9 cellular contexts compared by ENCODE assay signal in the genomic region with DNA sequence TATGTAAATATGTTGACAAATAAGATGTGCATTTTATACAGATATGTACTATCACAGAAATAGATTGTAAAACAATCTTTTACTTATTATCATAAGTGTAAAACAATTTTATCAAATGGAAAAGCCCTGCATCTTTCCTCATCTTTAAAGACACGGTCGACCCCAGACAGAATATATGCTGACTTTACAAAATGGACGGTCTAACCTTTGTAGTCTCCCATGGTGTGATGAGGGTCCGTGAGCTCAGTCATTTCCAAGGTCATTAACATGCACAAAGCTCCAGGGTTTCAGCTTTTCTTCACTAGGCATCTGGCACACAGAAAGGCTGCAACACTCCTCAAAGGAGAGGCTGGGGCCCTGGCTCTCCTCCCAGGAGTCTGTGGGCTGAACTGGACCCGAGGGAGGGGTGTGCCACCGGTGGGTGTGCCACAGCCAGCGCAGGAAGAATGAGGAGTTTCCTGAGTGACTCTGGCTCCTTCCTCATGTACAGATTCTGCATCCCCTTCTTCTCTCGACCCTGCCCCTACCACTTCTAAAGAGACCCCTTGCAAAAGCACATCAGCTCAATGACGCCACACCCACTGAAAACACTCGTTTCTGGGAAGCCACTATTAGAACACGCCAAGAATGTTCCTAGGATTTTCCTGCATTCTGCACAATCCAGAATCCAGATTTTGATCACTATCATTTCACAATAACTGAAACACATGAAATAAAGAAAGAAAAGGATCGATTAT. TPM values are rescaled to one million over a fixed set of nuclear protein-coding genes. Genes with fewer than 3 reads are reported as not detected.
DNase-seq lines count a peak whose midpoint lies in the region; ATAC-seq and TF ChIP-seq lines count a peak whose summit lies in the region.
"Had no signal": no experiment of that assay in that cellular context is flagged by ENCODE, and none has a peak within 500 bp of the region (broad histone marks: within the 10 kb centered on the region; RNA-seq: fewer than 3 reads in every experiment).

No MANE protein-coding gene starts in this region.

- H3K4me3 ChIP-seq in mesenchymal stem cell (ENCODE audit: insufficient read depth in 1 of 2, low read depth in 1 of 2, low read length in 2 of 2) (peak overlapping the region in 1 of 2 experiments; percentile 60), tibial artery (peak overlapping the region; percentile 17 to 21)

- WGBS in mesenchymal stem cell = 78% methylated on average over 11 of the region's 12 CpGs

- H3K23ac ChIP-seq in mesenchymal stem cell (ENCODE audit: low read length in 2 of 2) = no peak overlapping the region

- no peak overlapping the region for H3K14ac ChIP-seq in mesenchymal stem cell (ENCODE audit: low read length in 2 of 2)

- no peak overlapping the region for H3K18ac ChIP-seq in mesenchymal stem cell (ENCODE audit: low read depth in 1 of 2, low read length in 2 of 2)

- H2BK120ac ChIP-seq in mesenchymal stem cell (ENCODE audit: low read depth, low read length) = no peak overlapping the region

- H2AK5ac ChIP-seq in mesenchymal stem cell (ENCODE audit: low read length, severe bottlenecking) = no peak overlapping the region

- H2BK5ac ChIP-seq in mesenchymal stem cell (ENCODE audit: low read depth, low read length, poor library complexity, severe bottlenecking) = peak overlapping the region; percentile 39

- no peak overlapping the region for H3K4ac ChIP-seq in mesenchymal stem cell (ENCODE audit: low read depth in 1 of 2, low read length in 2 of 2)

- H3K9ac ChIP-seq in mesenchymal stem cell (ENCODE audit: low read length) = peak overlapping the region; percentile 77

- H3K9me3 Mint-ChIP-seq in endothelial cell (ENCODE audit: unreplicated experiment) = no peaks in the 10 kb centered on the region
- H3K9me3 Mint-ChIP-seq in stimulated activated memory B cell treated with anti-CD40 and anti-IgM and Interleukin-4, amounts not matched to agents 10 μg/mL and 1 μg/mL and 100 μg/mL, for 72 hours = no peaks in the 10 kb centered on the region

- H3K27ac ChIP-seq in mesenchymal stem cell (ENCODE audit: low read length, poor library complexity, severe bottlenecking) (peak overlapping the region; percentile 74), tibial artery (peak overlapping the region; percentile 28 to 61)

- peak overlapping the region; percentile 26 for H3K27ac Mint-ChIP-seq in endothelial cell (ENCODE audit: unreplicated experiment)
- no peak overlapping the region for H3K27ac Mint-ChIP-seq in stimulated activated memory B cell treated with anti-CD40 and anti-IgM and Interleukin-4, amounts not matched to agents 10 μg/mL and 1 μg/mL and 100 μg/mL, for 72 hours
- H3K27ac Mint-ChIP-seq: activated CD8-positive, alpha-beta memory T cell treated with anti-CD3 and anti-CD28 coated beads, Interleukin-2, amount 10 ng/mL, durations not matched to agents 7 days and 5 days had no signal

- no peak for ATAC-seq in HG02852 (IDR thresholded peaks at IDR 0.05; ENCODE audit: unreplicated experiment)
- ATAC-seq in stimulated activated memory B cell treated with anti-CD40 and anti-IgM and Interleukin-4, amounts not matched to agents 10 μg/mL and 1 μg/mL and 100 μg/mL, for 72 hours = no peak
- ATAC-seq: activated CD8-positive, alpha-beta memory T cell treated with anti-CD3 and anti-CD28 coated beads, Interleukin-2, amount 10 ng/mL, durations not matched to agents 7 days and 5 days had no signal

- H3K4me1 ChIP-seq in mesenchymal stem cell (ENCODE audit: control insufficient read depth, insufficient read depth, low read depth, low read length) (peaks cover 14% of the 10 kb centered on the region), tibial artery (peaks cover 4 to 37% (median 24%) of the 10 kb centered on the region in 4 donors)

- peak; percentile 68 for DNase-seq in M059J (ENCODE audit: low read depth)
- DNase-seq in endothelial cell (ENCODE audit: low spot score) = no peak
- peak; percentile 32 for DNase-seq in mesenchymal stem cell
- DNase-seq in tibial artery = peak in 1 of 2 donors; percentile 43
- no peak for DNase-seq in NCI-H1105 (lab: John Stamatoyannopoulos, UW)
- DNase-seq in GM13977 (ENCODE audit: low spot score) = no peak
- DNase-seq: activated CD8-positive, alpha-beta memory T cell treated with anti-CD3 and anti-CD28 coated beads, Interleukin-2, amount 10 ng/mL, durations not matched to agents 7 days and 5 days had no signal

- intact Hi-C loops in tibial artery (cut with DNase I; ENCODE audit: low total_unique reads) = no loop called here

- no peaks in the 10 kb centered on the region for H3K36me3 ChIP-seq in mesenchymal stem cell (ENCODE audit: control insufficient read depth in 1 of 2, insufficient read depth in 2 of 2, low read depth in 1 of 2, low read length in 2 of 2)
- no peaks in the 10 kb centered on the region for H3K36me3 ChIP-seq in tibial artery

- H3K4me1 Mint-ChIP-seq in endothelial cell (ENCODE audit: unreplicated experiment) = peaks cover 18% of the 10 kb centered on the region
- no peaks in the 10 kb centered on the region for H3K4me1 Mint-ChIP-seq in stimulated activated memory B cell treated with anti-CD40 and anti-IgM and Interleukin-4, amounts not matched to agents 10 μg/mL and 1 μg/mL and 100 μg/mL, for 72 hours
- H3K4me1 Mint-ChIP-seq: activated CD8-positive, alpha-beta memory T cell treated with anti-CD3 and anti-CD28 coated beads, Interleukin-2, amount 10 ng/mL, durations not matched to agents 7 days and 5 days had no signal

- TF ChIP-seq CTCF in endothelial cell (IDR thresholded peaks at IDR 0.05; ENCODE audit: unreplicated experiment) (no peak), tibial artery (IDR thresholded peaks at IDR 0.05) (no peak), GM13977 (IDR thresholded peaks at IDR 0.05; ENCODE audit: extremely low read depth, insufficient read depth, missing control alignments) (no peak)

- H2BK15ac ChIP-seq in mesenchymal stem cell (ENCODE audit: low read depth, poor library complexity, severe bottlenecking) = no peak overlapping the region

- no peaks in the 10 kb centered on the region for H3K36me3 Mint-ChIP-seq in endothelial cell (ENCODE audit: low read depth, unreplicated experiment)
- H3K36me3 Mint-ChIP-seq in stimulated activated memory B cell treated with anti-CD40 and anti-IgM and Interleukin-4, amounts not matched to agents 10 μg/mL and 1 μg/mL and 100 μg/mL, for 72 hours = no peaks in the 10 kb centered on the region
- H3K36me3 Mint-ChIP-seq: activated CD8-positive, alpha-beta memory T cell treated with anti-CD3 and anti-CD28 coated beads, Interleukin-2, amount 10 ng/mL, durations not matched to agents 7 days and 5 days had no signal

- no peak overlapping the region for H3K4me3 Mint-ChIP-seq in endothelial cell (ENCODE audit: unreplicated experiment)
- H3K4me3 Mint-ChIP-seq in stimulated activated memory B cell treated with anti-CD40 and anti-IgM and Interleukin-4, amounts not matched to agents 10 μg/mL and 1 μg/mL and 100 μg/mL, for 72 hours = no peak overlapping the region
- H3K4me3 Mint-ChIP-seq: activated CD8-positive, alpha-beta memory T cell treated with anti-CD3 and anti-CD28 coated beads, Interleukin-2, amount 10 ng/mL, durations not matched to agents 7 days and 5 days had no signal

- H4K8ac ChIP-seq in mesenchymal stem cell (ENCODE audit: low read length) = peak overlapping the region; percentile 84

- peaks cover 1% of the 10 kb centered on the region for H3K27me3 Mint-ChIP-seq in endothelial cell (ENCODE audit: unreplicated experiment)
- no peaks in the 10 kb centered on the region for H3K27me3 Mint-ChIP-seq in stimulated activated memory B cell treated with anti-CD40 and anti-IgM and Interleukin-4, amounts not matched to agents 10 μg/mL and 1 μg/mL and 100 μg/mL, for 72 hours

- H4K91ac ChIP-seq in mesenchymal stem cell (ENCODE audit: low read length) = peak overlapping the region; percentile 23

- peak overlapping the region; percentile 13 for H3K4me2 ChIP-seq in mesenchymal stem cell (ENCODE audit: low read length, poor library complexity, severe bottlenecking)

- no peaks in the 10 kb centered on the region for H3K27me3 ChIP-seq in mesenchymal stem cell (ENCODE audit: control insufficient read depth in 1 of 2, insufficient read depth in 1 of 2, low read length in 2 of 2)
- H3K27me3 ChIP-seq in tibial artery = no peaks in the 10 kb centered on the region

- in situ Hi-C loops in GM13977 (cut with MboI; ENCODE audit: low pct_unique_long_range_greater_than_20kb, low sequenced_read_pairs, unreplicated experiment) = no loop called here

- H3K79me1 ChIP-seq in mesenchymal stem cell (replicated peaks; ENCODE audit: low read length, poor library complexity, severe bottlenecking) = peaks cover 5% of the 10 kb centered on the region

- H3K9me3 ChIP-seq in mesenchymal stem cell (ENCODE audit: control insufficient read depth, low read length) (no peaks in the 10 kb centered on the region), tibial artery (no peaks in the 10 kb centered on the region)

- no peak overlapping the region for H2AFZ ChIP-seq in mesenchymal stem cell (ENCODE audit: low read depth, low read length)

- H2BK12ac ChIP-seq in mesenchymal stem cell (ENCODE audit: low read length in 2 of 2) = peak overlapping the region in 1 of 2 experiments; percentile 33

RNA-seq across cellular contexts. Expression of gene ABLIM1, which starts 26.2 kb away (rescaled TPM):
- 1.4 and 5.8 TPM in 2 replicates for total RNA-seq in M059J (2014; rRNA removed; shearing (Covaris generic))
- total RNA-seq in endothelial cell (ENCODE audit: unreplicated experiment) = 55.9 TPM
- 6.7 TPM for polyA plus RNA-seq in mesenchymal stem cell (2013, experiment 1 of 2)
- polyA plus RNA-seq in mesenchymal stem cell (2013, experiment 2 of 2) = 5.9 TPM

Comparison
In these comparisons a context has a peak if more than half of its experiments do, and no peak if none do; other contexts are left out.
1. DNase-seq: peak in M059J (single experiment) and mesenchymal stem cell (single experiment); none in endothelial cell (single experiment), NCI-H1105 (single experiment) and GM13977 (single experiment).